24 cellular contexts compared by ENCODE assay signal in the genomic region with DNA sequence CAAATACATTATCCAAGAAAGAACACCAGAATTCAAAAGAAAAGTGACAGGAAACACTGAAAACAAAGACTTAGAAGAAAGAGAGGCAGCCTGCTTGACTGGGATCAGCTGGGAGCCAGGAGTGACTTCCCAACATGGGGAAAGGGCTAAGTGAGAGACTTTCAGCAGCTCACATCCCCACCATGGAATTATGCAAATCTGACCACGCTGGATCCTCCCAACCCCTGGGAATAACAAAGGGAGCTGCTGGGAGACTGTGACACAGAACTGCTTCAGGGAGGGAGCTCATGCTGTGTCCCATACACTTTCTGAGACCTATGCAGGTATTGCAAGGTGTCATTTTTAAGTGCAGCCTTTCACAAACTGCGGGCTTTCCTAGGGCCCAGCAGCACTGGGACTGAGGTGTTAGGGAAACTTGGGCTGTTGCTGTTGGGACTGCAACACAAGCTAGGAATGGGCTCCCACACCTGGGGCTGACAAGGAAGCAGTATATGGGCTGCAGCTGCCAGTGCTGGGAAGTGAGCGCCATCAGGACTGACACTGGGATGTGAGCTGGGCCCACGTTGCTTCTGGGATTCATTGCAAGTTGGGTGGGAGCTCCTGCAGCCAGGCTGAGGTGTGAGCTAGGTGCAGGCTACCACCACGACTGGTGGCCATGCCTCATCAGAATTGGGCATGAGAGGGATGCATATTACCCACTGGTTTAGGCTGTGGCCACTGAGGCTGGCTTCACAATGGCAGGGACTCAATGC.
A peak's percentile ranks its signal among the peaks of the same experiment; 100 is the strongest.
DNase-seq lines count a peak whose midpoint lies in the region; ATAC-seq and TF ChIP-seq lines count a peak whose summit lies in the region.
"Had no signal": no experiment of that assay in that cellular context is flagged by ENCODE, and none has a peak within 500 bp of the region (broad histone marks: within the 10 kb centered on the region; RNA-seq: fewer than 3 reads in every experiment).

No MANE protein-coding gene starts in this region.

- peaks cover 18% of the 10 kb centered on the region for H3K4me1 Mint-ChIP-seq in GM23338
- H3K4me1 Mint-ChIP-seq: IgD-negative memory B cell had no signal

- no peaks in the 10 kb centered on the region for H3F3A ChIP-seq in GM23338 (replicated peaks; ENCODE audit: low read depth)

- peaks cover 18% of the 10 kb centered on the region for H3K36me3 Mint-ChIP-seq in GM23338 (ENCODE audit: low read depth)
- H3K36me3 Mint-ChIP-seq: CD8-positive, alpha-beta T cell had no signal

- H3K27me3 ChIP-seq in GM23338 (ENCODE audit: insufficient read depth) (no peaks in the 10 kb centered on the region), iPS-18a (ENCODE audit: control insufficient read depth, insufficient read depth, low read length) (no peaks in the 10 kb centered on the region), neuronal stem cell (ENCODE audit: control insufficient read depth in 3 of 3, insufficient read depth in 3 of 3, low read depth in 1 of 3, low read length in 3 of 3) (peaks cover 0 to 2% (median 0%) of the 10 kb centered on the region in 3 experiments)

- H3K9me3 ChIP-seq in iPS-18a (ENCODE audit: control insufficient read depth, low read depth, low read length) (peaks cover 7% of the 10 kb centered on the region), neuronal stem cell (replicated peaks in 1 of 2; ENCODE audit: control insufficient read depth in 2 of 2, insufficient read depth in 1 of 2, low read depth in 1 of 2, low read length in 2 of 2) (peaks cover 3 to 12% of the 10 kb centered on the region in 2 donors)
- H3K9me3 ChIP-seq: HAP-1 had no signal

- no peaks in the 10 kb centered on the region for H3K79me1 ChIP-seq in neuronal stem cell (ENCODE audit: low read depth, low read length)

- H3K27ac Mint-ChIP-seq in GM23338 = peak overlapping the region; percentile 91
- H3K27ac Mint-ChIP-seq: CD8-positive, alpha-beta T cell; IgD-negative memory B cell had no signal

- no peak overlapping the region for H2BK5ac ChIP-seq in neuronal stem cell (ENCODE audit: low read length)

- peak overlapping the region; percentile 38 for H3K18ac ChIP-seq in neuronal stem cell (ENCODE audit: low read length)

- no peak for TF ChIP-seq POLR2A in lower leg skin (IDR thresholded peaks at IDR 0.05)

- DNase-seq in GM23338 (ENCODE audit: low spot score) = peak; percentile 83
- peak; percentile 41 for DNase-seq in NCI-H526 treated with DMSO at 0.1 percent for 48 hours (lab: John Stamatoyannopoulos, UW)
- DNase-seq in neuronal stem cell (ENCODE audit: low spot score) = no peak
- no peak for DNase-seq in pons (ENCODE audit: low spot score)
- DNase-seq in SK-N-DZ (ENCODE audit: low spot score) = no peak
- no peak for DNase-seq in lower leg skin (ENCODE audit: low spot score in 2 of 2)
- DNase-seq: AML-193; C1 segment of cervical spinal cord; Calu3; CD8-positive, alpha-beta T cell; GF-D8; MV-4-11; NCI-H1105 treated with DMSO at 0.1 percent for 48 hours; NCI-H2029 treated with DMSO at 0.1 percent for 48 hours; NCI-H226; NCI-H510A treated with DMSO at 0.1 percent for 48 hours; PC-3; RPMI8226; SHP77; SW 1271 had no signal

- no peak overlapping the region for H2BK12ac ChIP-seq in neuronal stem cell (ENCODE audit: low read length)

- H4K8ac ChIP-seq in neuronal stem cell (ENCODE audit: low read depth, low read length) = no peak overlapping the region

- no peaks in the 10 kb centered on the region for H3K9me2 ChIP-seq in GM23338 (ENCODE audit: insufficient read depth)

- TF ChIP-seq CTCF in GM23338 (conservative IDR thresholded peaks at IDR 0.05; ENCODE audit: low read depth in 2 of 2) (no peak), lower leg skin (IDR thresholded peaks at IDR 0.05) (no peak)

- peak overlapping the region; percentile 22 for H4K91ac ChIP-seq in neuronal stem cell (ENCODE audit: low read depth, low read length, poor library complexity)

- H3K79me2 ChIP-seq in GM23338 (replicated peaks; ENCODE audit: insufficient read depth) = no peaks in the 10 kb centered on the region

- peak overlapping the region; percentile 53 for H2AK5ac ChIP-seq in neuronal stem cell (ENCODE audit: low read depth, low read length)

- H2AFZ ChIP-seq in GM23338 = peak overlapping the region; percentile 2
- H2AFZ ChIP-seq in neuronal stem cell (ENCODE audit: low read length) = peak overlapping the region; percentile 84

- H3K36me3 ChIP-seq in GM23338 (ENCODE audit: insufficient read depth) (no peaks in the 10 kb centered on the region), iPS-18a (ENCODE audit: control insufficient read depth, low read depth, low read length) (no peaks in the 10 kb centered on the region), neuronal stem cell (replicated peaks in 1 of 2; ENCODE audit: control insufficient read depth in 2 of 2, insufficient read depth in 2 of 2, low read length in 2 of 2) (no peaks in the 10 kb centered on the region)
- H3K36me3 ChIP-seq: HAP-1 had no signal

- peak overlapping the region; percentile 63 for H3K14ac ChIP-seq in neuronal stem cell (ENCODE audit: low read length)

- H2BK120ac ChIP-seq in neuronal stem cell (ENCODE audit: low read depth, low read length) = no peak overlapping the region

- peaks cover 2% of the 10 kb centered on the region for H3K27me3 Mint-ChIP-seq in GM23338 (ENCODE audit: insufficient read depth, low read depth, poor library complexity)
- H3K27me3 Mint-ChIP-seq: IgD-negative memory B cell had no signal

- no peaks in the 10 kb centered on the region for H4K20me1 ChIP-seq in GM23338 (replicated peaks; ENCODE audit: insufficient read depth)

- H3K4me1 ChIP-seq in GM23338 (ENCODE audit: insufficient read depth) (no peaks in the 10 kb centered on the region), iPS-18a (ENCODE audit: control insufficient read depth, low read depth, low read length) (peaks cover 20% of the 10 kb centered on the region), neuronal stem cell (ENCODE audit: control insufficient read depth in 2 of 2, insufficient read depth in 1 of 2, low read depth in 1 of 2, low read length in 2 of 2) (peaks cover 3 to 5% of the 10 kb centered on the region in 2 donors)
- H3K4me1 ChIP-seq: HAP-1 had no signal

- H3K4me3 ChIP-seq in GM23338 = no peak overlapping the region
- no peak overlapping the region for H3K4me3 ChIP-seq in iPS-18a (ENCODE audit: low read length)
- H3K4me3 ChIP-seq in neuronal stem cell (ENCODE audit: low read length in 2 of 2) = no peak overlapping the region
- H3K4me3 ChIP-seq in lower leg skin (ENCODE audit: low read depth, poor library complexity, severe bottlenecking) = no peak overlapping the region
- H3K4me3 ChIP-seq: HAP-1, SK-N-MC had no signal

- intact Hi-C loops in lower leg skin (cut with DNase I; ENCODE audit: low total_unique reads) = no loop called here

- H3K4me3 Mint-ChIP-seq in GM23338 = no peak overlapping the region
- H3K4me3 Mint-ChIP-seq: CD8-positive, alpha-beta T cell; IgD-negative memory B cell had no signal

- peak; percentile 99 for ATAC-seq in GM23338
- ATAC-seq: CD8-positive, alpha-beta T cell; PC-3 had no signal

- peak overlapping the region; percentile 20 for H3K23ac ChIP-seq in neuronal stem cell (ENCODE audit: low read depth, low read length, poor library complexity)

- no peak overlapping the region for H3K4ac ChIP-seq in neuronal stem cell (ENCODE audit: low read length)

- H3K9me3 Mint-ChIP-seq in GM23338 = peaks cover 27% of the 10 kb centered on the region; the same call in 2 of the 3 replicates

- no CpG with 5 or more reads among the region's 5 CpGs for WGBS in neuronal stem cell (ENCODE audit: extremely low coverage in 2 of 2, insufficient read length in 2 of 2, insufficient replicate concordance in 1 of 2), 2 donors
- 61 to 76% methylated on average over 3 to 5 of the region's 5 CpGs for WGBS in lower leg skin, 2 donors

- H3K4me2 ChIP-seq in GM23338 (no peak overlapping the region), neuronal stem cell (ENCODE audit: insufficient read depth, low read length, poor library complexity, severe bottlenecking) (no peak overlapping the region)

- H3K9ac ChIP-seq in iPS-18a (ENCODE audit: low read length) = no peak overlapping the region
- peak overlapping the region; percentile 10 for H3K9ac ChIP-seq in neuronal stem cell (ENCODE audit: low read depth, low read length, poor library complexity)

- H3K27ac ChIP-seq in GM23338 (ENCODE audit: low read depth) = peak overlapping the region; percentile 51
- H3K27ac ChIP-seq in iPS-18a (ENCODE audit: low read length) = peak overlapping the region; percentile 92
- H3K27ac ChIP-seq in neuronal stem cell (replicated peaks; ENCODE audit: low read length) = no peak overlapping the region
- H3K27ac ChIP-seq: SK-N-MC had no signal

- no peak overlapping the region for H2BK15ac ChIP-seq in neuronal stem cell (ENCODE audit: low read length)

TF ChIP-seq in GM23338, 12 proteins besides CTCF, POLR2A, EP300 and RAD21 (continues in another document):
- TF ChIP-seq CREB1 (CRISPR knock-in tag; IDR thresholded peaks at IDR 0.05; ENCODE audit: low read depth) = peak; percentile 42; the same call in 1 of the 2 replicates
- no peak for TF ChIP-seq EZH2phosphoT487 (IDR thresholded peaks at IDR 0.05; ENCODE audit: unreplicated experiment)

Comparison
In these comparisons a context has a peak if more than half of its experiments do, and no peak if none do; other contexts are left out.
1. DNase-seq: peak in GM23338 (single experiment) and NCI-H526 treated with DMSO at 0.1 percent for 48 hours (single experiment); none in neuronal stem cell (single experiment), pons (single experiment), SK-N-DZ (single experiment) and lower leg skin (0 of 2).